Comparison of ENCODE assay signal across 1 cellular context in the genomic region with DNA sequence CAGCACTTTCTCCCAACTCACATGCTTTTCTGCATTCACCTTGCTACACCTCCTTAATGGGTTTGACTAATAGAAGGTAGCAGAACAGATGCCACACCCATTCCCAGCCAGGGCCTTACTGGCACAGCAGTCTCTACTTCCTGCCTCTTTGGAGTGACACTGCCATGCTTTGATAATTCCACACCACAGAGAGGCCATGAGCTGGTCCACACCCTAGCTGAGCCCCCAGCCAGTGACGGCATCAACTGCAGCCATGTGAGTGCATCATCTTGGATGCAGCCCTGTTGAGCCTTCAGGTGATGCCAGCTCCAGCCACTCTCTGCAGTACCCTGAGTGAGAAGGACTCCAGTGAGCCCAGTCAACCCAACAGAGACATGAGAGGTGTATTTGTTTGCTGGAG.
TF ChIP-seq lines count a peak whose summit lies in the region.

No MANE protein-coding gene starts in this region.

TF ChIP-seq in H1, 55 proteins besides CTCF, POLR2A, EP300 and RAD21 (continued from another document):
- TF ChIP-seq SRF (IDR thresholded peaks at IDR 0.05; ENCODE audit: low read depth, low read length), result no peak
- no peak for TF ChIP-seq SIX5 (IDR thresholded peaks at IDR 0.05; ENCODE audit: low read depth, low read length)
- TF ChIP-seq GTF2F1 (IDR thresholded peaks at IDR 0.05; ENCODE audit: borderline replicate concordance, low read depth, low read length), result no peak
- no peak for TF ChIP-seq KDM5A (IDR thresholded peaks at IDR 0.05; ENCODE audit: low read length)
- TF ChIP-seq SP1 (IDR thresholded peaks at IDR 0.05; ENCODE audit: low read depth, low read length), result no peak
TF ChIP-seq in H1: peak in this region for 0.
